8 cellular contexts compared by ENCODE assay signal in genomic region chr11:72308226-72309073, GRCh38.
A peak's percentile ranks its signal among the peaks of the same experiment; 100 is the strongest.
DNase-seq lines count a peak whose midpoint lies in the region; ATAC-seq and TF ChIP-seq lines count a peak whose summit lies in the region.

No MANE protein-coding gene starts in this region.

- H3K27me3 ChIP-seq in body of pancreas: no peaks in the 10 kb centered on the region

- H3K27ac ChIP-seq in body of pancreas: no peak overlapping the region

- H3K4me1 ChIP-seq in body of pancreas: no peaks in the 10 kb centered on the region

- WGBS in body of pancreas, 2 donors: 72 to 77% methylated on average over 17 of the region's 17 CpGs

- TF ChIP-seq CTCF in GM12865 (IDR thresholded peaks at IDR 0.05; ENCODE audit: insufficient read depth, low read depth, low read length, missing control alignments): no peak
- no peak for TF ChIP-seq CTCF in body of pancreas (IDR thresholded peaks at IDR 0.05)
- TF ChIP-seq CTCF in omental fat pad (IDR thresholded peaks at IDR 0.05): no peak

- TF ChIP-seq POLR2A in body of pancreas (IDR thresholded peaks at IDR 0.05): no peak

- peaks cover 0 to 13% of the 10 kb centered on the region in 2 donors for H3K36me3 ChIP-seq in body of pancreas (replicated peaks in 1 of 2; ENCODE audit: insufficient read depth in 1 of 2, low read depth in 2 of 2)

- no peaks in the 10 kb centered on the region for H3K9me3 ChIP-seq in body of pancreas

- DNase-seq in GM12865 (ENCODE audit: low read depth) (peak; percentile 9), NCI-H2107 treated with DMSO at 0.1 percent for 48 hours (lab: John Stamatoyannopoulos, UW; ENCODE audit: unreplicated experiment) (peak; percentile 94), body of pancreas (peak in 3 of 4 donors; percentile 14 to 41 (median 22)), omental fat pad (ENCODE audit: low spot score) (peak; percentile 50), NCI-H526 treated with DMSO at 0.1 percent for 48 hours (lab: John Stamatoyannopoulos, UW) (no peak), SIG-M5 (lab: John Stamatoyannopoulos, UW) (no peak)
- DNase-seq in activated CD4-positive, CD25-positive, alpha-beta regulatory T cell treated with anti-CD3 and anti-CD28 coated beads, Interleukin-2, amount 50 U/mL, for 72 hours: no peak

- ATAC-seq in body of pancreas (no peak), omental fat pad (ENCODE audit: low FRiP score) (peak; percentile 91), GM21526 (IDR thresholded peaks at IDR 0.05; ENCODE audit: low FRiP score, unreplicated experiment) (no peak)

- intact Hi-C loops in body of pancreas (cut with DNase I): no loop called here

- H3K4me3 ChIP-seq in GM12865 (ENCODE audit: low read depth, low read length) (no peak overlapping the region), body of pancreas (no peak overlapping the region)

Comparison
In these comparisons a context has a peak if more than half of its experiments do, and no peak if none do; other contexts are left out.
1. DNase-seq: peak in GM12865 (single experiment), NCI-H2107 treated with DMSO at 0.1 percent for 48 hours (single experiment), body of pancreas (3 of 4) and omental fat pad (single experiment); none in NCI-H526 treated with DMSO at 0.1 percent for 48 hours (single experiment), activated CD4-positive, CD25-positive, alpha-beta regulatory T cell treated with anti-CD3 and anti-CD28 coated beads, Interleukin-2, amount 50 U/mL, for 72 hours (single experiment) and SIG-M5 (single experiment).